8 cellular contexts compared by ENCODE assay signal in genomic region chr11:86672007-86672621, GRCh38. TPM values are rescaled to one million over a fixed set of nuclear protein-coding genes. Genes with fewer than 3 reads are reported as not detected.
A peak's percentile ranks its signal among the peaks of the same experiment; 100 is the strongest.
DNase-seq lines count a peak whose midpoint lies in the region; ATAC-seq and TF ChIP-seq lines count a peak whose summit lies in the region.

TSS of gene ME3 (minus strand) at chr11:86672616.

- H3K27me3 Mint-ChIP-seq in activated CD4-positive, alpha-beta T cell treated with anti-CD3 and anti-CD28 coated beads, Interleukin-2, amount 10 ng/mL, durations not matched to agents 7 days and 5 days, result peaks cover 26% of the 10 kb centered on the region

- peaks cover 9 to 27% of the 10 kb centered on the region in 2 donors for H3K4me1 ChIP-seq in left lung

- H3K9me3 Mint-ChIP-seq in activated CD4-positive, alpha-beta T cell treated with anti-CD3 and anti-CD28 coated beads, Interleukin-2, amount 10 ng/mL, durations not matched to agents 7 days and 5 days, result no peaks in the 10 kb centered on the region

- peak within 1 kb of the TSS; percentile 69 to 85 for H3K4me3 ChIP-seq in left lung

- no peaks in the 10 kb centered on the region for H3K36me3 Mint-ChIP-seq in activated CD4-positive, alpha-beta T cell treated with anti-CD3 and anti-CD28 coated beads, Interleukin-2, amount 10 ng/mL, durations not matched to agents 7 days and 5 days (ENCODE audit: low read depth)

- CTCF ChIA-PET in activated CD4-positive, alpha-beta T cell treated with anti-CD3 and anti-CD28 coated beads, Interleukin-2, amount 10 ng/mL, durations not matched to agents 7 days and 5 days (lab: Charles Lee), result interaction anchor here (1.2 kb wide), 1 partner anchor 12 kb away, joined by 5 read pairs; no protein-coding TSS in a partner anchor

- peak within 1 kb of the TSS; percentile 86 to 91 for H3K27ac ChIP-seq in left lung

- peaks cover 0 to 15% of the 10 kb centered on the region in 2 donors for H3K27me3 ChIP-seq in left lung

- H3K27ac Mint-ChIP-seq in activated CD4-positive, alpha-beta T cell treated with anti-CD3 and anti-CD28 coated beads, Interleukin-2, amount 10 ng/mL, durations not matched to agents 7 days and 5 days, result peak within 1 kb of the TSS; percentile 55

- H3K9me3 ChIP-seq in left lung, result no peaks in the 10 kb centered on the region

- H3K36me3 ChIP-seq in left lung, result no peaks in the 10 kb centered on the region

- DNase-seq in 8988T (peak; percentile 59), NCI-H2029 (lab: John Stamatoyannopoulos, UW) (peak; percentile 59), dermis microvascular lymphatic vessel endothelial cell (ENCODE audit: low read depth in 2 of 2) (peak; percentile 27 to 69), left lung (peak; percentile 79 to 93)
- DNase-seq in activated CD4-positive, alpha-beta T cell treated with anti-CD3 and anti-CD28 coated beads, Interleukin-2, amount 10 ng/mL, durations not matched to agents 7 days and 5 days, result peak; percentile 57
- peak; percentile 30 to 39 for DNase-seq in stimulated activated CD4-positive, alpha-beta T cell treated with anti-CD3 and anti-CD28 coated beads, Interleukin-15, amount 100 ng/mL, for 48 hours (ENCODE audit: low read depth in 2 of 2)

- POLR2A ChIA-PET in activated CD4-positive, alpha-beta T cell treated with anti-CD3 and anti-CD28 coated beads, Interleukin-2, amount 10 ng/mL, durations not matched to agents 7 days and 5 days (lab: Charles Lee), result no interaction called here

- intact Hi-C loops in left lung (cut with DNase I), result no loop called here

- peaks cover 7% of the 10 kb centered on the region for H3K4me1 Mint-ChIP-seq in activated CD4-positive, alpha-beta T cell treated with anti-CD3 and anti-CD28 coated beads, Interleukin-2, amount 10 ng/mL, durations not matched to agents 7 days and 5 days

- TF ChIP-seq CTCF in left lung (IDR thresholded peaks at IDR 0.05), result no peak

- H3K4me3 Mint-ChIP-seq in activated CD4-positive, alpha-beta T cell treated with anti-CD3 and anti-CD28 coated beads, Interleukin-2, amount 10 ng/mL, durations not matched to agents 7 days and 5 days, result peak within 1 kb of the TSS; percentile 69

- ATAC-seq in GM18502 (IDR thresholded peaks at IDR 0.05; ENCODE audit: poor library complexity, unreplicated experiment) (peak; percentile 59), left lung (peak; percentile 92), HG03460 (IDR thresholded peaks at IDR 0.05; ENCODE audit: unreplicated experiment) (no peak)

RNA-seq across cellular contexts. Expression of gene ME3, which starts in this region (rescaled TPM):
- 1 to 10 TPM; 1.5 to 2.9 TPM for total RNA-seq in activated CD4-positive, alpha-beta T cell treated with anti-CD3 and anti-CD28 coated beads, Interleukin-2, amount 10 ng/mL, durations not matched to agents 7 days and 5 days
- 25.7 and 29.5 TPM in 2 replicates for total RNA-seq in dermis microvascular lymphatic vessel endothelial cell
- 10 to 100 TPM; 21.6 to 22.1 TPM for total RNA-seq in left lung

Comparison
In these comparisons a context has a peak if more than half of its experiments do, and no peak if none do; other contexts are left out.
1. DNase-seq: peak in every context shown above with its lines; median percentile 86 in left lung; 59 in 8988T; 59 in NCI-H2029; 57 in activated CD4-positive, alpha-beta T cell treated with anti-CD3 and anti-CD28 coated beads, Interleukin-2, amount 10 ng/mL, durations not matched to agents 7 days and 5 days; 48 in dermis microvascular lymphatic vessel endothelial cell; 34 in stimulated activated CD4-positive, alpha-beta T cell treated with anti-CD3 and anti-CD28 coated beads, Interleukin-15, amount 100 ng/mL, for 48 hours.